22 cellular contexts compared by ENCODE assay signal in genomic region chr2:237747189-237747588, GRCh38.
"Had no signal": no experiment of that assay in that cellular context is flagged by ENCODE, and none has a peak within 500 bp of the region (broad histone marks: within the 10 kb centered on the region; RNA-seq: fewer than 3 reads in every experiment).

No MANE protein-coding gene starts in this region.

- H3K4me3 ChIP-seq: coronary artery, gastrocnemius medialis, heart left ventricle, hepatocyte, lung, ovary, right lobe of liver, suprapubic skin, transverse colon, upper lobe of right lung, uterus had no signal

- H3K9me3 Mint-ChIP-seq: effector memory CD8-positive, alpha-beta T cell; memory B cell; natural killer cell; stimulated activated naive CD8-positive, alpha-beta T cell treated with anti-CD3 and anti-CD28 coated beads, Interleukin-15, amount 100 ng/mL, for 72 hours had no signal

- H3K9me3 ChIP-seq: gastrocnemius medialis, heart left ventricle, ovary, right lobe of liver, suprapubic skin, transverse colon, upper lobe of right lung, uterus had no signal

- H3K27me3 Mint-ChIP-seq: effector memory CD8-positive, alpha-beta T cell; memory B cell; stimulated activated naive CD8-positive, alpha-beta T cell treated with anti-CD3 and anti-CD28 coated beads, Interleukin-15, amount 100 ng/mL, for 72 hours had no signal

- H3K27me3 ChIP-seq: gastrocnemius medialis, heart left ventricle, hepatocyte, ovary, right lobe of liver, suprapubic skin, transverse colon, upper lobe of right lung, uterus had no signal

- H3K4me3 Mint-ChIP-seq: effector memory CD8-positive, alpha-beta T cell; memory B cell; natural killer cell; stimulated activated naive CD8-positive, alpha-beta T cell treated with anti-CD3 and anti-CD28 coated beads, Interleukin-15, amount 100 ng/mL, for 72 hours had no signal

- H2AFZ ChIP-seq: hepatocyte had no signal

- DNase-seq: effector memory CD8-positive, alpha-beta T cell; foreskin fibroblast; gastrocnemius medialis; heart left ventricle; natural killer cell; occipital lobe; ovary; right lobe of liver; small intestine; stimulated activated CD4-positive, alpha-beta T cell treated with anti-CD3 and anti-CD28 coated beads, Interleukin-15, amount 100 ng/mL, for 24 hours; stimulated activated CD4-positive, alpha-beta T cell treated with anti-CD3 and anti-CD28 coated beads, Interleukin-2, amount 100 ng/mL, for 48 hours; stimulated activated naive CD4-positive, alpha-beta T cell; stimulated activated naive CD8-positive, alpha-beta T cell treated with anti-CD3 and anti-CD28 coated beads, Interleukin-15, amount 100 ng/mL, for 72 hours; transverse colon; upper lobe of right lung; uterus had no signal

- H3K4me2 ChIP-seq: hepatocyte had no signal

- H3K27ac ChIP-seq: coronary artery, gastrocnemius medialis, heart left ventricle, hepatocyte, ovary, right lobe of liver, suprapubic skin, transverse colon, upper lobe of right lung, uterus had no signal

- ATAC-seq: effector memory CD8-positive, alpha-beta T cell; gastrocnemius medialis; left lobe of liver; natural killer cell; right lobe of liver; stimulated activated naive CD8-positive, alpha-beta T cell treated with anti-CD3 and anti-CD28 coated beads, Interleukin-15, amount 100 ng/mL, for 72 hours; upper lobe of right lung had no signal

- H3K36me3 ChIP-seq: ovary, uterus had no signal

- H3K27ac Mint-ChIP-seq: memory B cell had no signal
